18 cellular contexts compared by ENCODE assay signal in genomic region chr3:139940622-139941021, GRCh38. TPM values are rescaled to one million over a fixed set of nuclear protein-coding genes. Genes with fewer than 3 reads are reported as not detected.
DNase-seq lines count a peak whose midpoint lies in the region; ATAC-seq and TF ChIP-seq lines count a peak whose summit lies in the region.
"Had no signal": no experiment of that assay in that cellular context is flagged by ENCODE, and none has a peak within 500 bp of the region (broad histone marks: within the 10 kb centered on the region; RNA-seq: fewer than 3 reads in every experiment).

No MANE protein-coding gene starts in this region.

- H3K27ac ChIP-seq in C4-2B = peak overlapping the region; percentile 53; the same call in 1 of the 2 replicates
- H3K27ac ChIP-seq: SK-N-MC had no signal

- intact Hi-C loops in left ventricle myocardium superior (cut with micrococcal nuclease) = no loop called here

- peak; percentile 12 for DNase-seq in DMS53 treated with DMSO at 0.1 percent for 48 hours (lab: John Stamatoyannopoulos, UW; ENCODE audit: unreplicated experiment)
- DNase-seq in left ventricle myocardium superior = no peak
- DNase-seq in omental fat pad (ENCODE audit: low spot score) = no peak
- no peak for DNase-seq in activated CD4-positive, CD25-positive, alpha-beta regulatory T cell (lab: John Stamatoyannopoulos, UW)
- no peak for DNase-seq in islet precursor cell
- DNase-seq: Calu3; CD4-positive, CD25-positive, alpha-beta regulatory T cell; DMS79; MM.1S; NCI-H1105; NCI-H187; NCI-H2171; NCI-H82 had no signal

- ATAC-seq in left ventricle myocardium superior (peak; percentile 83), omental fat pad (ENCODE audit: low FRiP score) (peak; percentile 20), HG03280 (IDR thresholded peaks at IDR 0.05; ENCODE audit: unreplicated experiment) (no peak)
- ATAC-seq: Panc1 had no signal

- no peak for TF ChIP-seq CTCF in C4-2B (conservative IDR thresholded peaks at IDR 0.05)
- no peak for TF ChIP-seq CTCF in omental fat pad (IDR thresholded peaks at IDR 0.05)

RNA-seq across cellular contexts. Expression of gene CLSTN2, which starts 5.6 kb away (rescaled TPM):
- total RNA-seq in left ventricle myocardium superior = 4.9 TPM
- 10 to 100 TPM; 20.0 to 40.5 (median 37.8) TPM for total RNA-seq in omental fat pad
- total RNA-seq: CD4-positive, CD25-positive, alpha-beta regulatory T cell; NCI-H460 had no signal
